In genomic region chr3:122100591-122101491, GRCh38 we compare ENCODE assay signal across 1 cellular context.
TF ChIP-seq lines count a peak whose summit lies in the region.

No MANE protein-coding gene starts in this region.

TF ChIP-seq in HCT116, 20 proteins besides CTCF, POLR2A, EP300 and RAD21 (continued from another document):
- no peak for TF ChIP-seq ZBTB33 (IDR thresholded peaks at IDR 0.05; ENCODE audit: extremely low read depth, insufficient replicate concordance, low read length)
- TF ChIP-seq SP1 (IDR thresholded peaks at IDR 0.05; ENCODE audit: low read depth) = no peak
- TF ChIP-seq MAX (IDR thresholded peaks at IDR 0.05) = no peak
- no peak for TF ChIP-seq EZH2 (IDR thresholded peaks at IDR 0.05)
- TF ChIP-seq EZH2phosphoT487 (IDR thresholded peaks at IDR 0.05; ENCODE audit: borderline replicate concordance) = no peak
- TF ChIP-seq SIN3A (IDR thresholded peaks at IDR 0.05; ENCODE audit: low read depth) = no peak
